ENCODE assay signal across 1 cellular context in genomic region chr11:66546966-66547661, GRCh38.
TF ChIP-seq lines count a peak whose summit lies in the region.

No MANE protein-coding gene starts in this region.

TF ChIP-seq in GM12878, 131 proteins besides CTCF, POLR2A, EP300 and RAD21:
- TF ChIP-seq, protein P1, sequence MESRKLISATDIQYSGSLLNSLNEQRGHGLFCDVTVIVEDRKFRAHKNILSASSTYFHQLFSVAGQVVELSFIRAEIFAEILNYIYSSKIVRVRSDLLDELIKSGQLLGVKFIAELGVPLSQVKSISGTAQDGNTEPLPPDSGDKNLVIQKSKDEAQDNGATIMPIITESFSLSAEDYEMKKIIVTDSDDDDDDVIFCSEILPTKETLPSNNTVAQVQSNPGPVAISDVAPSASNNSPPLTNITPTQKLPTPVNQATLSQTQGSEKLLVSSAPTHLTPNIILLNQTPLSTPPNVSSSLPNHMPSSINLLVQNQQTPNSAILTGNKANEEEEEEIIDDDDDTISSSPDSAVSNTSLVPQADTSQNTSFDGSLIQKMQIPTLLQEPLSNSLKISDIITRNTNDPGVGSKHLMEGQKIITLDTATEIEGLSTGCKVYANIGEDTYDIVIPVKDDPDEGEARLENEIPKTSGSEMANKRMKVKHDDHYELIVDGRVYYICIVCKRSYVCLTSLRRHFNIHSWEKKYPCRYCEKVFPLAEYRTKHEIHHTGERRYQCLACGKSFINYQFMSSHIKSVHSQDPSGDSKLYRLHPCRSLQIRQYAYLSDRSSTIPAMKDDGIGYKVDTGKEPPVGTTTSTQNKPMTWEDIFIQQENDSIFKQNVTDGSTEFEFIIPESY (IDR thresholded peaks at IDR 0.05): no peak
- TF ChIP-seq CBFB (IDR thresholded peaks at IDR 0.05; ENCODE audit: low read depth) (no peak), ZNF274 (IDR thresholded peaks at IDR 0.05; ENCODE audit: insufficient read depth, insufficient read length) (no peak)
TF ChIP-seq in GM12878: peak in this region for 0.
